ENCODE assay signal across 30 cellular contexts in genomic region chr3:173301647-173302046, GRCh38.
"Had no signal": no experiment of that assay in that cellular context is flagged by ENCODE, and none has a peak within 500 bp of the region (broad histone marks: within the 10 kb centered on the region; RNA-seq: fewer than 3 reads in every experiment).

No MANE protein-coding gene starts in this region.

- H2AFZ ChIP-seq: hepatocyte, parathyroid adenoma had no signal

- FAIRE-seq: kidney, small intestine had no signal

- H3K4me1 Mint-ChIP-seq: memory B cell; mesothelial cell of epicardium; naive B cell; stimulated activated naive B cell treated with anti-CD40 and anti-IgM and Interleukin-4, amounts not matched to agents 10 μg/mL and 1 μg/mL and 100 μg/mL, for 72 hours had no signal

- H3K9ac ChIP-seq: parathyroid adenoma had no signal

- H3K4me3 Mint-ChIP-seq: dendritic cell treated with granulocyte-macrophage colony-stimulating factor and Interleukin-4, amounts not matched to agents 40 ng/mL and 50 ng/mL, for 4 days; endodermal cell; memory B cell; mesothelial cell of epicardium; natural killer cell treated with Interleukin-12 subunit alpha and Interleukin-12 subunit beta and Interleukin-15 and Interleukin-18, amount 100 ng/mL, for 72 hours; neural crest cell; stimulated activated naive B cell treated with anti-CD40 and anti-IgM and Interleukin-4, amounts not matched to agents 10 μg/mL and 1 μg/mL and 100 μg/mL, for 72 hours; stimulated activated naive CD8-positive, alpha-beta T cell treated with anti-CD3 and anti-CD28 coated beads, Interleukin-15, Interleukin-2, amounts not matched to agents 100 ng/mL and 50 ng/mL, for 24 hours had no signal

- H3K4me3 ChIP-seq: colonic mucosa, gastrocnemius medialis, heart left ventricle, hepatocyte, lung, mucosa of descending colon, right lobe of liver, suprapubic skin, transverse colon, vagina had no signal

- H3K4me1 ChIP-seq: colonic mucosa, gastrocnemius medialis, heart left ventricle, parathyroid adenoma, right lobe of liver, suprapubic skin, transverse colon, vagina had no signal

- H3K36me3 Mint-ChIP-seq: memory B cell; mesothelial cell of epicardium; naive B cell; stimulated activated naive B cell treated with anti-CD40 and anti-IgM and Interleukin-4, amounts not matched to agents 10 μg/mL and 1 μg/mL and 100 μg/mL, for 72 hours had no signal

- H3K27ac Mint-ChIP-seq: dendritic cell treated with granulocyte-macrophage colony-stimulating factor and Interleukin-4, amounts not matched to agents 40 ng/mL and 50 ng/mL, for 4 days; endodermal cell; memory B cell; mesothelial cell of epicardium; naive B cell; natural killer cell treated with Interleukin-12 subunit alpha and Interleukin-12 subunit beta and Interleukin-15 and Interleukin-18, amount 100 ng/mL, for 72 hours; progenitor cell of endocrine pancreas; stimulated activated naive B cell treated with anti-CD40 and anti-IgM and Interleukin-4, amounts not matched to agents 10 μg/mL and 1 μg/mL and 100 μg/mL, for 72 hours; stimulated activated naive CD8-positive, alpha-beta T cell treated with anti-CD3 and anti-CD28 coated beads, Interleukin-15, Interleukin-2, amounts not matched to agents 100 ng/mL and 50 ng/mL, for 24 hours had no signal

- H3K27me3 ChIP-seq: colonic mucosa, gastrocnemius medialis, heart left ventricle, hepatocyte, right lobe of liver, suprapubic skin, transverse colon, vagina had no signal

- H3K4me2 ChIP-seq: hepatocyte had no signal

- H3K36me3 ChIP-seq: colonic mucosa, gastrocnemius medialis, heart left ventricle, right lobe of liver, suprapubic skin, transverse colon, vagina had no signal

- H3K9me3 ChIP-seq: colonic mucosa, gastrocnemius medialis, heart left ventricle, mucosa of descending colon, right lobe of liver, suprapubic skin, transverse colon, vagina had no signal

- H3K27me3 Mint-ChIP-seq: dendritic cell treated with granulocyte-macrophage colony-stimulating factor and Interleukin-4, amounts not matched to agents 40 ng/mL and 50 ng/mL, for 4 days; natural killer cell treated with Interleukin-12 subunit alpha and Interleukin-12 subunit beta and Interleukin-15 and Interleukin-18, amount 100 ng/mL, for 72 hours; progenitor cell of endocrine pancreas; stimulated activated naive B cell treated with anti-CD40 and anti-IgM and Interleukin-4, amounts not matched to agents 10 μg/mL and 1 μg/mL and 100 μg/mL, for 72 hours; stimulated activated naive CD8-positive, alpha-beta T cell treated with anti-CD3 and anti-CD28 coated beads, Interleukin-15, Interleukin-2, amounts not matched to agents 100 ng/mL and 50 ng/mL, for 24 hours had no signal

- H3K79me2 ChIP-seq: hepatocyte, parathyroid adenoma had no signal

- ATAC-seq: esophagus mucosa; gastrocnemius medialis; heart left ventricle; left lobe of liver; mucosa of descending colon; natural killer cell treated with Interleukin-12 subunit alpha and Interleukin-12 subunit beta and Interleukin-15 and Interleukin-18, amount 100 ng/mL, for 72 hours; right lobe of liver; stimulated activated naive B cell treated with anti-CD40 and anti-IgM and Interleukin-4, amounts not matched to agents 10 μg/mL and 1 μg/mL and 100 μg/mL, for 72 hours had no signal

- DNase-seq: colonic mucosa; effector CD8-positive, alpha-beta T cell; endodermal cell; foreskin fibroblast; gastrocnemius medialis; heart left ventricle; kidney; mucosa of descending colon; naive B cell; right lobe of liver; small intestine; stimulated activated CD4-positive, alpha-beta T cell treated with anti-CD3 and anti-CD28 coated beads, Interleukin-15, amount 100 ng/mL, for 24 hours; stimulated activated CD4-positive, alpha-beta T cell treated with anti-CD3 and anti-CD28 coated beads, Interleukin-2, amount 100 ng/mL, for 48 hours; stimulated activated naive B cell treated with anti-CD40 and anti-IgM and Interleukin-4, amounts not matched to agents 10 μg/mL and 1 μg/mL and 100 μg/mL, for 72 hours; transverse colon had no signal

- H3K27ac ChIP-seq: colonic mucosa, epithelial cell of prostate, gastrocnemius medialis, heart left ventricle, hepatocyte, parathyroid adenoma, right lobe of liver, suprapubic skin, transverse colon, vagina had no signal
